26 cellular contexts compared by ENCODE assay signal in genomic region chr12:46230985-46231384, GRCh38. TPM values are rescaled to one million over a fixed set of nuclear protein-coding genes. Genes with fewer than 3 reads are reported as not detected.
DNase-seq lines count a peak whose midpoint lies in the region; ATAC-seq and TF ChIP-seq lines count a peak whose summit lies in the region.
"Had no signal": no experiment of that assay in that cellular context is flagged by ENCODE, and none has a peak within 500 bp of the region (broad histone marks: within the 10 kb centered on the region; RNA-seq: fewer than 3 reads in every experiment).

No MANE protein-coding gene starts in this region.

- TF ChIP-seq CTCF in epithelial cell of esophagus (IDR thresholded peaks at IDR 0.05; ENCODE audit: insufficient read depth, low read depth, low read length, missing control alignments): no peak

- H3K36me3 Mint-ChIP-seq in activated naive CD4-positive, alpha-beta T cell treated with anti-CD3 and anti-CD28 coated beads for 36 hours (ENCODE audit: low read depth): peaks cover 66% of the 10 kb centered on the region
- H3K36me3 Mint-ChIP-seq in T-cell: peaks cover 80% of the 10 kb centered on the region
- H3K36me3 Mint-ChIP-seq: natural killer cell had no signal

- no peak for DNase-seq in activated naive CD4-positive, alpha-beta T cell treated with anti-CD3 and anti-CD28 coated beads for 36 hours
- no peak for DNase-seq in activated naive CD4-positive, alpha-beta T cell (lab: John Stamatoyannopoulos, UW)
- DNase-seq in T-cell (no peak), epithelial cell of esophagus (ENCODE audit: low read depth) (peak; percentile 24), NK-92 (lab: John Stamatoyannopoulos, UW; ENCODE audit: unreplicated experiment) (no peak), cerebellar nuclear complex (lab: John Stamatoyannopoulos, UW) (no peak)
- no peak for DNase-seq in stimulated activated naive CD8-positive, alpha-beta T cell treated with anti-CD3 and anti-CD28 coated beads, Interleukin-15, amount 100 ng/mL, for 72 hours
- DNase-seq: activated gamma-delta T cell; aorta; DMS153; HFFc6; hippocampal formation; natural killer cell; NCI-H1048; NCI-H1930; NCI-H345; NCI-H82; retina; SK-N-SH; small intestine; stimulated activated CD4-positive, alpha-beta T cell treated with anti-CD3 and anti-CD28 coated beads, Interleukin-1b, Interleukin-23, amount 100 ng/mL, for 48 hours; T1000; testis had no signal

- intact Hi-C loops in activated naive CD4-positive, alpha-beta T cell treated with anti-CD3 and anti-CD28 coated beads for 36 hours (cut with micrococcal nuclease): loop anchor here (1.0 to 2.0 kb wide), 2 partner anchors 12 to 22 kb away; no protein-coding TSS in a partner anchor

- CTCF ChIA-PET in activated naive CD4-positive, alpha-beta T cell treated with anti-CD3 and anti-CD28 coated beads for 36 hours (lab: Charles Lee): interaction anchor here (0.6 to 1.0 kb wide), 2 partner anchors 14 to 1009 kb away, joined by 3 read pairs; no protein-coding TSS in a partner anchor
- CTCF ChIA-PET in T-cell (lab: Charles Lee): interaction anchor here in 1 of 2 donors (0.6 kb wide), 1 partner anchor 790 kb away, joined by 3 read pairs; no protein-coding TSS in a partner anchor

- H3K27me3 Mint-ChIP-seq in activated naive CD4-positive, alpha-beta T cell treated with anti-CD3 and anti-CD28 coated beads for 36 hours (ENCODE audit: low read depth): no peaks in the 10 kb centered on the region
- no peaks in the 10 kb centered on the region for H3K27me3 Mint-ChIP-seq in T-cell
- H3K27me3 Mint-ChIP-seq in stimulated activated naive CD8-positive, alpha-beta T cell treated with anti-CD3 and anti-CD28 coated beads, Interleukin-15, amount 100 ng/mL, for 72 hours: no peaks in the 10 kb centered on the region

- POLR2A ChIA-PET in T-cell (lab: Charles Lee): interaction anchor here in 1 of 2 donors (0.6 kb wide), 1 partner anchor 123 kb away, joined by 3 read pairs; no protein-coding TSS in a partner anchor

- H3K4me3 Mint-ChIP-seq in activated naive CD4-positive, alpha-beta T cell treated with anti-CD3 and anti-CD28 coated beads for 36 hours: no peak overlapping the region
- H3K4me3 Mint-ChIP-seq in T-cell: no peak overlapping the region
- no peak overlapping the region for H3K4me3 Mint-ChIP-seq in stimulated activated naive CD8-positive, alpha-beta T cell treated with anti-CD3 and anti-CD28 coated beads, Interleukin-15, amount 100 ng/mL, for 72 hours
- H3K4me3 Mint-ChIP-seq: dendritic cell treated with granulocyte-macrophage colony-stimulating factor and Interleukin-4, amounts not matched to agents 40 ng/mL and 50 ng/mL, for 4 days; HFFc6; natural killer cell had no signal

- no peak overlapping the region for H3K4me3 ChIP-seq in epithelial cell of esophagus (ENCODE audit: low read length)
- H3K4me3 ChIP-seq: gastroesophageal sphincter, testis had no signal

- peak overlapping the region; percentile 50 for H3K27ac Mint-ChIP-seq in activated naive CD4-positive, alpha-beta T cell treated with anti-CD3 and anti-CD28 coated beads for 36 hours
- peak overlapping the region; percentile 65 to 68 for H3K27ac Mint-ChIP-seq in T-cell
- H3K27ac Mint-ChIP-seq in stimulated activated naive CD8-positive, alpha-beta T cell treated with anti-CD3 and anti-CD28 coated beads, Interleukin-15, amount 100 ng/mL, for 72 hours: no peak overlapping the region
- H3K27ac Mint-ChIP-seq: dendritic cell treated with granulocyte-macrophage colony-stimulating factor and Interleukin-4, amounts not matched to agents 40 ng/mL and 50 ng/mL, for 4 days; HFFc6 had no signal

- peaks cover 63% of the 10 kb centered on the region for H3K4me1 Mint-ChIP-seq in activated naive CD4-positive, alpha-beta T cell treated with anti-CD3 and anti-CD28 coated beads for 36 hours (ENCODE audit: low read depth)
- peaks cover 64 to 87% (median 87%) of the 10 kb centered on the region in 3 donors for H3K4me1 Mint-ChIP-seq in T-cell
- peaks cover 66% of the 10 kb centered on the region for H3K4me1 Mint-ChIP-seq in stimulated activated naive CD8-positive, alpha-beta T cell treated with anti-CD3 and anti-CD28 coated beads, Interleukin-15, amount 100 ng/mL, for 72 hours

- peak in 1 of 4 experiments; percentile 65 for ATAC-seq in T-cell (replicated peaks in 1 of 4)
- peak; percentile 96 for ATAC-seq in stimulated activated naive CD8-positive, alpha-beta T cell treated with anti-CD3 and anti-CD28 coated beads, Interleukin-15, amount 100 ng/mL, for 72 hours
- ATAC-seq: gastroesophageal sphincter, left lobe of liver, natural killer cell had no signal

- no peaks in the 10 kb centered on the region for H3K9me3 Mint-ChIP-seq in activated naive CD4-positive, alpha-beta T cell treated with anti-CD3 and anti-CD28 coated beads for 36 hours
- H3K9me3 Mint-ChIP-seq in T-cell: no peaks in the 10 kb centered on the region
- peaks cover 0 to 8% of the 10 kb centered on the region in 2 donors for H3K9me3 Mint-ChIP-seq in stimulated activated naive CD8-positive, alpha-beta T cell treated with anti-CD3 and anti-CD28 coated beads, Interleukin-15, amount 100 ng/mL, for 72 hours
- H3K9me3 Mint-ChIP-seq: dendritic cell treated with granulocyte-macrophage colony-stimulating factor and Interleukin-4, amounts not matched to agents 40 ng/mL and 50 ng/mL, for 4 days; HFFc6; natural killer cell had no signal

RNA-seq across cellular contexts. Expression of gene SLC38A1, which starts 37.9 kb away (rescaled TPM):
- total RNA-seq in activated naive CD4-positive, alpha-beta T cell treated with anti-CD3 and anti-CD28 coated beads for 36 hours: 100 to 1,000 TPM; 105 to 110 TPM
- total RNA-seq in T-cell: 100 to 1,000 TPM; 273 to 321 (median 286) TPM

Comparison
In these comparisons a context has a peak if more than half of its experiments do, and no peak if none do; other contexts are left out.
1. H3K27ac Mint-ChIP-seq: peak in activated naive CD4-positive, alpha-beta T cell treated with anti-CD3 and anti-CD28 coated beads for 36 hours (single experiment) and T-cell (2 of 2); none in stimulated activated naive CD8-positive, alpha-beta T cell treated with anti-CD3 and anti-CD28 coated beads, Interleukin-15, amount 100 ng/mL, for 72 hours (0 of 2).